In genomic region chr21:33268392-33268735, GRCh38 we compare ENCODE assay signal across 8 cellular contexts. TPM values are rescaled to one million over a fixed set of nuclear protein-coding genes. Genes with fewer than 3 reads are reported as not detected.
A peak's percentile ranks its signal among the peaks of the same experiment; 100 is the strongest.
DNase-seq lines count a peak whose midpoint lies in the region; ATAC-seq, FAIRE-seq and TF ChIP-seq lines count a peak whose summit lies in the region.

No MANE protein-coding gene starts in this region.

- H3K4me1 ChIP-seq in mucosa of descending colon (ENCODE audit: low read depth): peaks cover 26% of the 10 kb centered on the region
- peaks cover 28% of the 10 kb centered on the region for H3K4me1 ChIP-seq in suprapubic skin

- peak overlapping the region; percentile 28 for H3K4me3 ChIP-seq in GM12864 (ENCODE audit: low read depth, low read length)
- H3K4me3 ChIP-seq in mucosa of descending colon: no peak overlapping the region
- H3K4me3 ChIP-seq in suprapubic skin: no peak overlapping the region

- ATAC-seq in GM21528 (IDR thresholded peaks at IDR 0.05; ENCODE audit: low FRiP score, unreplicated experiment) (peak; percentile 22), mucosa of descending colon (peak; percentile 51)

- H3K27ac ChIP-seq in KOPT-K1 (ENCODE audit: low read depth, low read length, poor library complexity, severe bottlenecking) (peak overlapping the region; percentile 18), suprapubic skin (no peak overlapping the region)

- no peaks in the 10 kb centered on the region for H3K9me3 ChIP-seq in KOPT-K1 (ENCODE audit: insufficient read depth, low read length, poor library complexity, severe bottlenecking)
- H3K9me3 ChIP-seq in mucosa of descending colon: no peaks in the 10 kb centered on the region
- H3K9me3 ChIP-seq in suprapubic skin: no peaks in the 10 kb centered on the region

- no peak for FAIRE-seq in frontal cortex (lab: Jason Lieb, UNC)

- no peak for TF ChIP-seq POLR2A in suprapubic skin (IDR thresholded peaks at IDR 0.05)

- intact Hi-C loops in mucosa of descending colon (cut with DNase I, micrococcal nuclease): no loop called here

- no peaks in the 10 kb centered on the region for H3K27me3 ChIP-seq in suprapubic skin

- DNase-seq in GM12864 (ENCODE audit: low read depth) (no peak), mucosa of descending colon (peak in 2 of 3 donors; percentile 63 to 66), nucleus accumbens (lab: John Stamatoyannopoulos, UW) (no peak), suprapubic skin (ENCODE audit: low spot score in 2 of 2) (no peak), frontal cortex (ENCODE audit: low spot score in 2 of 2) (no peak), T1000 (lab: John Stamatoyannopoulos, UW) (no peak)

- H3K36me3 ChIP-seq in KOPT-K1 (ENCODE audit: insufficient read depth, low read length) (peaks cover 68% of the 10 kb centered on the region), mucosa of descending colon (ENCODE audit: low read depth) (no peaks in the 10 kb centered on the region), suprapubic skin (peaks cover 22% of the 10 kb centered on the region)

- no peak for TF ChIP-seq EP300 in suprapubic skin (IDR thresholded peaks at IDR 0.05)

- WGBS in suprapubic skin: 77% methylated on average over 7 of the region's 7 CpGs

- no peak for TF ChIP-seq CTCF in GM12864 (IDR thresholded peaks at IDR 0.05; ENCODE audit: low read depth, low read length, missing control alignments)
- no peak for TF ChIP-seq CTCF in mucosa of descending colon (IDR thresholded peaks at IDR 0.05)
- TF ChIP-seq CTCF in suprapubic skin (IDR thresholded peaks at IDR 0.05): no peak

RNA-seq across cellular contexts. Expression of gene IL10RB, which starts 2.2 kb away (rescaled TPM):
- total RNA-seq in mucosa of descending colon (100 to 1,000 TPM in 1 of 3 donors, 10 to 100 TPM in 2; 45.3 to 100 (median 77.0) TPM), suprapubic skin (10 to 100 TPM; 20.7 to 28.1 (median 23.4) TPM), frontal cortex (12.2 TPM)

RNA-seq across cellular contexts. Expression of gene IFNAR2, which starts 38.6 kb away (rescaled TPM):
- 10 to 100 TPM; 11.9 to 20.5 (median 18.2) TPM for total RNA-seq in mucosa of descending colon
- total RNA-seq in suprapubic skin: 1 to 10 TPM; 3.3 to 6.5 (median 3.8) TPM
- 15.1 TPM for total RNA-seq in frontal cortex

RNA-seq across cellular contexts. Expression of gene IFNAR1, which starts 56.4 kb away (rescaled TPM):
- total RNA-seq in mucosa of descending colon (10 to 100 TPM; 41.9 to 49.5 (median 43.3) TPM), suprapubic skin (10 to 100 TPM; 15.9 to 37.3 (median 22.6) TPM), frontal cortex (49.3 TPM)

Comparison
In these comparisons a context has a peak if more than half of its experiments do, and no peak if none do; other contexts are left out.
1. DNase-seq: peak in mucosa of descending colon (2 of 3); none in GM12864 (single experiment), nucleus accumbens (0 of 56), suprapubic skin (0 of 2), frontal cortex (0 of 2) and T1000 (single experiment).